ENCODE assay signal across 21 cellular contexts in genomic region chr6:150118642-150119041, GRCh38. TPM values are rescaled to one million over a fixed set of nuclear protein-coding genes. Genes with fewer than 3 reads are reported as not detected.
A peak's percentile ranks its signal among the peaks of the same experiment; 100 is the strongest.
DNase-seq lines count a peak whose midpoint lies in the region; ATAC-seq, FAIRE-seq and TF ChIP-seq lines count a peak whose summit lies in the region.
"Had no signal": no experiment of that assay in that cellular context is flagged by ENCODE, and none has a peak within 500 bp of the region (broad histone marks: within the 10 kb centered on the region; RNA-seq: fewer than 3 reads in every experiment).

No MANE protein-coding gene starts in this region.

- no peaks in the 10 kb centered on the region for H3K27me3 ChIP-seq in GM23338 (ENCODE audit: insufficient read depth)
- H3K27me3 ChIP-seq in bronchial epithelial cell (ENCODE audit: control insufficient read depth, insufficient read depth, low read length): no peaks in the 10 kb centered on the region
- no peaks in the 10 kb centered on the region for H3K27me3 ChIP-seq in neuronal stem cell (ENCODE audit: control insufficient read depth in 3 of 3, insufficient read depth in 3 of 3, low read depth in 1 of 3, low read length in 3 of 3)
- H3K27me3 ChIP-seq in naive thymus-derived CD4-positive, alpha-beta T cell (ENCODE audit: control insufficient read depth in 2 of 2, insufficient read depth in 2 of 2, low read length in 2 of 2): no peaks in the 10 kb centered on the region
- H3K27me3 ChIP-seq: ovary, transverse colon had no signal

- no peak overlapping the region for H2BK120ac ChIP-seq in neuronal stem cell (ENCODE audit: low read depth, low read length)

- intact Hi-C loops in naive thymus-derived CD4-positive, alpha-beta T cell (cut with micrococcal nuclease): no loop called here

- DNase-seq in GM23338 (ENCODE audit: low spot score): no peak
- peak; percentile 83 for DNase-seq in NCI-H345 (lab: John Stamatoyannopoulos, UW)
- DNase-seq in bronchial epithelial cell (ENCODE audit: low read depth): peak; percentile 85
- no peak for DNase-seq in neuronal stem cell (ENCODE audit: low spot score)
- no peak for DNase-seq in A172 (ENCODE audit: low spot score)
- no peak for DNase-seq in naive thymus-derived CD4-positive, alpha-beta T cell
- DNase-seq: activated CD8-positive, alpha-beta memory T cell treated with anti-CD3 and anti-CD28 coated beads for 24 hours; activated effector memory CD4-positive, alpha-beta T cell treated with anti-CD3 and anti-CD28 coated beads, Interleukin-2, amount 50 U/mL, for 16 hours; amygdala; kidney glomerular epithelial cell; NCI-H1436; ovary; transverse colon had no signal

- H3K14ac ChIP-seq in neuronal stem cell (ENCODE audit: low read length): no peak overlapping the region

- H4K20me1 ChIP-seq in GM23338 (replicated peaks; ENCODE audit: insufficient read depth): no peaks in the 10 kb centered on the region

- H3K9ac ChIP-seq in neuronal stem cell (ENCODE audit: low read depth, low read length, poor library complexity): no peak overlapping the region

- no peak overlapping the region for H3K4me3 Mint-ChIP-seq in GM23338
- H3K4me3 Mint-ChIP-seq in naive thymus-derived CD4-positive, alpha-beta T cell: no peak overlapping the region
- H3K4me3 Mint-ChIP-seq: CD14-positive monocyte; T-helper 1 cell treated with Interleukin-12 subunit alpha and Interleukin-12 subunit beta and Interleukin-4 antibody, amounts not matched to agents 30 μg/mL and 1 μg/mL, for 36 hours had no signal

- no peak overlapping the region for H2BK15ac ChIP-seq in neuronal stem cell (ENCODE audit: low read length)

- no peak for FAIRE-seq in bronchial epithelial cell (lab: Jason Lieb, UNC)
- FAIRE-seq: GM19239 had no signal

- H3F3A ChIP-seq in GM23338 (replicated peaks; ENCODE audit: low read depth): no peaks in the 10 kb centered on the region

- H3K9me2 ChIP-seq in GM23338 (ENCODE audit: insufficient read depth): no peaks in the 10 kb centered on the region

- H2AK5ac ChIP-seq in neuronal stem cell (ENCODE audit: low read depth, low read length): no peak overlapping the region

- H3K79me2 ChIP-seq in GM23338 (replicated peaks; ENCODE audit: insufficient read depth): no peaks in the 10 kb centered on the region

- no CpG with 5 or more reads among the region's 9 CpGs for WGBS in neuronal stem cell (ENCODE audit: extremely low coverage in 2 of 2, insufficient read length in 2 of 2, insufficient replicate concordance in 1 of 2), 2 donors

- H2AFZ ChIP-seq in GM23338 (0 out of 2 replicates have a peak overlapping the region, but pooled peaks have one; percentile 60), neuronal stem cell (ENCODE audit: low read length) (peak overlapping the region; percentile 90)

- H3K27ac ChIP-seq in GM23338 (ENCODE audit: low read depth) (no peak overlapping the region), neuronal stem cell (replicated peaks; ENCODE audit: low read length) (no peak overlapping the region)
- H3K27ac ChIP-seq in naive thymus-derived CD4-positive, alpha-beta T cell (ENCODE audit: low read depth, low read length): no peak overlapping the region
- H3K27ac ChIP-seq: ovary, transverse colon had no signal

- H3K9me3 ChIP-seq in neuronal stem cell (replicated peaks in 1 of 2; ENCODE audit: control insufficient read depth in 2 of 2, insufficient read depth in 1 of 2, low read depth in 1 of 2, low read length in 2 of 2): no peaks in the 10 kb centered on the region
- H3K9me3 ChIP-seq in naive thymus-derived CD4-positive, alpha-beta T cell (ENCODE audit: control insufficient read depth in 2 of 3, low read length in 3 of 3): no peaks in the 10 kb centered on the region
- H3K9me3 ChIP-seq: ovary, transverse colon had no signal

- H3K18ac ChIP-seq in neuronal stem cell (ENCODE audit: low read length): no peak overlapping the region

- peaks cover 4% of the 10 kb centered on the region for H3K27me3 Mint-ChIP-seq in GM23338 (ENCODE audit: insufficient read depth, low read depth, poor library complexity)
- peaks cover 3 to 20% (median 11%) of the 10 kb centered on the region in 5 donors for H3K27me3 Mint-ChIP-seq in naive thymus-derived CD4-positive, alpha-beta T cell

- CTCF ChIA-PET in naive thymus-derived CD4-positive, alpha-beta T cell (lab: Charles Lee): no interaction called here

- H3K79me1 ChIP-seq in neuronal stem cell (ENCODE audit: low read depth, low read length): no peaks in the 10 kb centered on the region

- TF ChIP-seq CTCF in GM23338 (conservative IDR thresholded peaks at IDR 0.05; ENCODE audit: low read depth in 2 of 2): no peak
- TF ChIP-seq CTCF in bronchial epithelial cell (IDR thresholded peaks at IDR 0.05; ENCODE audit: insufficient read depth, low read length, severe bottlenecking): no peak

- H3K4ac ChIP-seq in neuronal stem cell (ENCODE audit: low read length): no peak overlapping the region

- no peak overlapping the region for H3K4me3 ChIP-seq in GM23338
- no peak overlapping the region for H3K4me3 ChIP-seq in bronchial epithelial cell (ENCODE audit: low read depth, low read length)
- no peak overlapping the region for H3K4me3 ChIP-seq in neuronal stem cell (ENCODE audit: low read length in 2 of 2)
- H3K4me3 ChIP-seq in naive thymus-derived CD4-positive, alpha-beta T cell (ENCODE audit: low read length): no peak overlapping the region
- H3K4me3 ChIP-seq: ovary, skin epidermis, transverse colon had no signal

- H3K4me2 ChIP-seq in GM23338: no peak overlapping the region
- no peak overlapping the region for H3K4me2 ChIP-seq in neuronal stem cell (ENCODE audit: insufficient read depth, low read length, poor library complexity, severe bottlenecking)

- H3K36me3 ChIP-seq in GM23338 (ENCODE audit: insufficient read depth): no peaks in the 10 kb centered on the region
- H3K36me3 ChIP-seq in bronchial epithelial cell (ENCODE audit: control insufficient read depth, insufficient read depth, low read length): no peaks in the 10 kb centered on the region
- no peaks in the 10 kb centered on the region for H3K36me3 ChIP-seq in neuronal stem cell (replicated peaks in 1 of 2; ENCODE audit: control insufficient read depth in 2 of 2, insufficient read depth in 2 of 2, low read length in 2 of 2)
- no peaks in the 10 kb centered on the region for H3K36me3 ChIP-seq in naive thymus-derived CD4-positive, alpha-beta T cell (ENCODE audit: control insufficient read depth in 2 of 3, insufficient read depth in 3 of 3, low read length in 3 of 3)
- H3K36me3 ChIP-seq: ovary, transverse colon had no signal

- H3K4me1 Mint-ChIP-seq in GM23338: peaks cover 9% of the 10 kb centered on the region; the same call in 2 of the 3 replicates
- peaks cover 0 to 12% (median 6%) of the 10 kb centered on the region in 7 donors for H3K4me1 Mint-ChIP-seq in naive thymus-derived CD4-positive, alpha-beta T cell

- no peak overlapping the region for H3K23ac ChIP-seq in neuronal stem cell (ENCODE audit: low read depth, low read length, poor library complexity)

- no peaks in the 10 kb centered on the region for H3K36me3 Mint-ChIP-seq in GM23338 (ENCODE audit: low read depth)
- no peaks in the 10 kb centered on the region for H3K36me3 Mint-ChIP-seq in naive thymus-derived CD4-positive, alpha-beta T cell
- H3K36me3 Mint-ChIP-seq: CD14-positive monocyte had no signal

- H3K27ac Mint-ChIP-seq in GM23338: no peak overlapping the region
- no peak overlapping the region for H3K27ac Mint-ChIP-seq in naive thymus-derived CD4-positive, alpha-beta T cell
- H3K27ac Mint-ChIP-seq: T-helper 1 cell treated with Interleukin-12 subunit alpha and Interleukin-12 subunit beta and Interleukin-4 antibody, amounts not matched to agents 30 μg/mL and 1 μg/mL, for 36 hours had no signal

- no peak overlapping the region for H2BK5ac ChIP-seq in neuronal stem cell (ENCODE audit: low read length)

- no peaks in the 10 kb centered on the region for H3K4me1 ChIP-seq in GM23338 (ENCODE audit: insufficient read depth)
- peaks cover 2 to 15% of the 10 kb centered on the region in 2 donors for H3K4me1 ChIP-seq in neuronal stem cell (ENCODE audit: control insufficient read depth in 2 of 2, insufficient read depth in 1 of 2, low read depth in 1 of 2, low read length in 2 of 2)
- no peaks in the 10 kb centered on the region for H3K4me1 ChIP-seq in naive thymus-derived CD4-positive, alpha-beta T cell (ENCODE audit: control insufficient read depth in 2 of 2, insufficient read depth in 2 of 2, low read length in 2 of 2)
- H3K4me1 ChIP-seq: transverse colon had no signal

- no peak overlapping the region for H2BK12ac ChIP-seq in neuronal stem cell (ENCODE audit: low read length)

- POLR2A ChIA-PET in naive thymus-derived CD4-positive, alpha-beta T cell (lab: Charles Lee): no interaction called here

- no peak overlapping the region for H4K91ac ChIP-seq in neuronal stem cell (ENCODE audit: low read depth, low read length, poor library complexity)

- peaks cover 5% of the 10 kb centered on the region; the same call in 1 of the 3 replicates for H3K9me3 Mint-ChIP-seq in GM23338
- peaks cover 0 to 4% (median 0%) of the 10 kb centered on the region in 11 donors for H3K9me3 Mint-ChIP-seq in naive thymus-derived CD4-positive, alpha-beta T cell
- H3K9me3 Mint-ChIP-seq: T-helper 1 cell treated with Interleukin-12 subunit alpha and Interleukin-12 subunit beta and Interleukin-4 antibody, amounts not matched to agents 30 μg/mL and 1 μg/mL, for 36 hours had no signal

- no peak overlapping the region for H4K8ac ChIP-seq in neuronal stem cell (ENCODE audit: low read depth, low read length)

- peak; percentile 50 for ATAC-seq in GM23338
- ATAC-seq in HG03196 (IDR thresholded peaks at IDR 0.05; ENCODE audit: unreplicated experiment): no peak
- no peak for ATAC-seq in GM21367 (IDR thresholded peaks at IDR 0.05; ENCODE audit: unreplicated experiment)
- no peak for ATAC-seq in naive thymus-derived CD4-positive, alpha-beta T cell

TF ChIP-seq in GM23338, 12 proteins besides CTCF, POLR2A, EP300 and RAD21 (continues in another document):
- TF ChIP-seq STAT1 (IDR thresholded peaks at IDR 0.05; ENCODE audit: unreplicated experiment): no peak
- TF ChIP-seq POLR2AphosphoS5 (IDR thresholded peaks at IDR 0.05; ENCODE audit: low read depth): no peak

RNA-seq across cellular contexts. Expression of gene PPP1R14C, which starts 24.2 kb away (rescaled TPM):
- 0.62 and 1.4 TPM in 2 replicates for total RNA-seq in GM23338 (2014; rRNA removed; shearing (Covaris generic))
- 0.90 and 1.1 TPM in 2 replicates for polyA plus RNA-seq in GM23338 (2016; fragmentation: Nextera tagmentation; extraction: Ambion mirVana)
- 72.1 and 80.0 TPM in 2 replicates for total RNA-seq in bronchial epithelial cell
- polyA plus RNA-seq in neuronal stem cell (2013, experiment 1 of 2): 0.63 TPM
- polyA plus RNA-seq in neuronal stem cell (2013, experiment 2 of 2): 0.79 TPM
- total RNA-seq in A172 (2014; rRNA removed; shearing (Covaris generic)): 0.03 and 0.60 TPM in 2 replicates
- total RNA-seq in naive thymus-derived CD4-positive, alpha-beta T cell: not detected
- polyA plus RNA-seq in naive thymus-derived CD4-positive, alpha-beta T cell: not detected
- total RNA-seq: fibroblast of villous mesenchyme, RPMI7951 had no signal
- polyA plus RNA-seq: CD14-positive monocyte had no signal

RNA-seq across cellular contexts. Expression of gene ULBP3, which starts 49.7 kb away (rescaled TPM):
- 3.3 and 4.2 TPM in 2 replicates for total RNA-seq in GM23338 (2014; rRNA removed; shearing (Covaris generic))
- polyA plus RNA-seq in GM23338 (2016; fragmentation: Nextera tagmentation; extraction: Ambion mirVana): 0.56 and 0.60 TPM in 2 replicates
- 5.6 and 11.1 TPM in 2 replicates for total RNA-seq in bronchial epithelial cell
- 7.8 TPM for polyA plus RNA-seq in neuronal stem cell (2013, experiment 1 of 2)
- 7.7 TPM for polyA plus RNA-seq in neuronal stem cell (2013, experiment 2 of 2)
- 2.1 and 3.3 TPM in 2 replicates for total RNA-seq in A172 (2014; rRNA removed; shearing (Covaris generic))
- 1 to 10 TPM in 1 of 5 experiments, under 1 TPM in 1, not detected in 3; 0.42 to 1.5 TPM for total RNA-seq in naive thymus-derived CD4-positive, alpha-beta T cell
- polyA plus RNA-seq in naive thymus-derived CD4-positive, alpha-beta T cell: under 1 TPM; 0.27 to 0.36 TPM
- polyA plus RNA-seq: CD14-positive monocyte had no signal

Comparison
In these comparisons a context has a peak if more than half of its experiments do, and no peak if none do; other contexts are left out.
1. DNase-seq: peak in NCI-H345 (single experiment) and bronchial epithelial cell (single experiment); none in GM23338 (single experiment), neuronal stem cell (single experiment), A172 (single experiment) and naive thymus-derived CD4-positive, alpha-beta T cell (0 of 9).
2. RNA of gene PPP1R14C, which starts 24.2 kb away (total RNA-seq): 72.1 to 80.0 TPM in bronchial epithelial cell; 0.62 to 1.4 TPM in GM23338, 0.03 to 0.60 TPM in A172 and not detected in naive thymus-derived CD4-positive, alpha-beta T cell; every median in the first group is over 10 times any median in the second.